Comparison of ENCODE assay signal across 14 cellular contexts in the genomic region with DNA sequence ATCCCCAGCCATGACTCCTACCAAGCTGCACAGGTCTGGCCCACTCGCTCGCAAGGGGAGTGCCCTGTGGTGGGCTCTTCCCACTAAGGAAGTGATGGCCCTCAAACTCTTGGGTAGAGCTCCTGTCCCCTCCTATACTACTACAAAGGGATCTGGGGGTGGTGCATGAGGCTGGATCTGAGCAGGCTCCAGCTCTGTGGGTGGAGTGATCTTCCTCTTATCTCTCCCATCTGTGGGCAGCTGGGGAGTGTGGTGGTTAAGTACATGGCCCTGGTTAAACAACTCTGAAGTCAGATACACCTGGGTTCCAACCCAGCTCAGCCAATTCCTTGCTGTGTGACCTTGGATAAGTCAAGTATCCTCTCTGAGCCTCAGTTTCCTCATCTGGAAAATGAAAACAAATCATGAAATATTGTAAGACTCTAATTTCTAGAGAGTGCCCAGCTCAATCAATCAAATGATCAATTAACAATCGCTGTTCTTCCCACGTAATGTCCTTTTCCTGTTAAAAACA.
DNase-seq lines count a peak whose midpoint lies in the region; ATAC-seq lines count a peak whose summit lies in the region.
"Had no signal": no experiment of that assay in that cellular context is flagged by ENCODE, and none has a peak within 500 bp of the region (broad histone marks: within the 10 kb centered on the region; RNA-seq: fewer than 3 reads in every experiment).

No MANE protein-coding gene starts in this region.

- no peaks in the 10 kb centered on the region for H3K9me3 Mint-ChIP-seq in activated naive CD8-positive, alpha-beta T cell treated with anti-CD3 and anti-CD28 coated beads, Interleukin-2, amount 50 U/mL, for 24 hours
- H3K9me3 Mint-ChIP-seq: neural crest cell had no signal

- peaks cover 65% of the 10 kb centered on the region for H3K4me1 Mint-ChIP-seq in activated naive CD8-positive, alpha-beta T cell treated with anti-CD3 and anti-CD28 coated beads, Interleukin-2, amount 50 U/mL, for 24 hours

- H3K36me3 Mint-ChIP-seq in activated naive CD8-positive, alpha-beta T cell treated with anti-CD3 and anti-CD28 coated beads, Interleukin-2, amount 50 U/mL, for 24 hours (ENCODE audit: low read depth) = no peaks in the 10 kb centered on the region

- H3K4me3 Mint-ChIP-seq in activated naive CD8-positive, alpha-beta T cell treated with anti-CD3 and anti-CD28 coated beads, Interleukin-2, amount 50 U/mL, for 24 hours = peak overlapping the region; percentile 3
- H3K4me3 Mint-ChIP-seq: B cell, neural crest cell had no signal

- peak overlapping the region; percentile 82 for H3K27ac Mint-ChIP-seq in activated naive CD8-positive, alpha-beta T cell treated with anti-CD3 and anti-CD28 coated beads, Interleukin-2, amount 50 U/mL, for 24 hours

- peak; percentile 63 for ATAC-seq in activated naive CD8-positive, alpha-beta T cell treated with anti-CD3 and anti-CD28 coated beads, Interleukin-2, amount 50 U/mL, for 24 hours

- peak; percentile 56 for DNase-seq in stimulated activated CD4-positive, alpha-beta T cell treated with anti-CD3 and anti-CD28 coated beads, Interleukin-1b, Interleukin-23, amount 100 ng/mL, for 48 hours
- no peak for DNase-seq in stimulated activated CD4-positive, alpha-beta T cell treated with anti-CD3 and anti-CD28 coated beads, Interleukin-2, amount 100 ng/mL, for 48 hours
- DNase-seq in SW480 (ENCODE audit: low spot score) = peak; percentile 45
- DNase-seq in activated naive CD8-positive, alpha-beta T cell treated with anti-CD3 and anti-CD28 coated beads, Interleukin-2, amount 50 U/mL, for 24 hours = peak; percentile 50
- DNase-seq in putamen (ENCODE audit: low spot score) = no peak
- DNase-seq in NCI-H2029 (lab: John Stamatoyannopoulos, UW) = no peak
- DNase-seq in SIG-M5 treated with dmso at 0.1 percent for 504 hours (lab: John Stamatoyannopoulos, UW; ENCODE audit: unreplicated experiment) = no peak
- no peak for DNase-seq in superior temporal gyrus (ENCODE audit: extremely low spot score)
- DNase-seq: amniotic stem cell, dorsolateral prefrontal cortex, NCI-H2227 treated with DMSO at 0.1 percent for 48 hours, RPMI8226 had no signal

- no peaks in the 10 kb centered on the region for H3K27me3 Mint-ChIP-seq in activated naive CD8-positive, alpha-beta T cell treated with anti-CD3 and anti-CD28 coated beads, Interleukin-2, amount 50 U/mL, for 24 hours
- H3K27me3 Mint-ChIP-seq: B cell had no signal

Comparison
In these comparisons a context has a peak if more than half of its experiments do, and no peak if none do; other contexts are left out.
1. DNase-seq: peak in stimulated activated CD4-positive, alpha-beta T cell treated with anti-CD3 and anti-CD28 coated beads, Interleukin-1b, Interleukin-23, amount 100 ng/mL, for 48 hours (single experiment), SW480 (single experiment) and activated naive CD8-positive, alpha-beta T cell treated with anti-CD3 and anti-CD28 coated beads, Interleukin-2, amount 50 U/mL, for 24 hours (single experiment); none in stimulated activated CD4-positive, alpha-beta T cell treated with anti-CD3 and anti-CD28 coated beads, Interleukin-2, amount 100 ng/mL, for 48 hours (0 of 2), putamen (single experiment), NCI-H2029 (single experiment), SIG-M5 treated with dmso at 0.1 percent for 504 hours (single experiment) and superior temporal gyrus (single experiment).